Comparison of ENCODE assay signal across 16 cellular contexts in genomic region chr3:195035345-195036202, GRCh38.
DNase-seq lines count a peak whose midpoint lies in the region; ATAC-seq, FAIRE-seq and TF ChIP-seq lines count a peak whose summit lies in the region.
"Had no signal": no experiment of that assay in that cellular context is flagged by ENCODE, and none has a peak within 500 bp of the region (broad histone marks: within the 10 kb centered on the region; RNA-seq: fewer than 3 reads in every experiment).

No MANE protein-coding gene starts in this region.

- H3K27me3 ChIP-seq in KMS-11 (ENCODE audit: insufficient read depth, low read depth) (no peaks in the 10 kb centered on the region), endothelial cell of umbilical vein (ENCODE audit: control insufficient read depth in 2 of 2, insufficient read depth in 2 of 2, low read length in 2 of 2) (no peaks in the 10 kb centered on the region)
- H3K27me3 ChIP-seq: breast epithelium, left lung had no signal

- no peak overlapping the region for H3K4me3 Mint-ChIP-seq in progenitor cell of endocrine pancreas (ENCODE audit: low read depth)

- H3K4me2 ChIP-seq in KMS-11 (no peak overlapping the region), endothelial cell of umbilical vein (ENCODE audit: insufficient read depth, low read length) (no peak overlapping the region)

- no peaks in the 10 kb centered on the region for H3K79me2 ChIP-seq in KMS-11 (ENCODE audit: insufficient read depth, low read depth)
- H3K79me2 ChIP-seq in endothelial cell of umbilical vein (ENCODE audit: control insufficient read depth, insufficient read depth, low read length) = no peaks in the 10 kb centered on the region

- H3K9me3 ChIP-seq in endothelial cell of umbilical vein (replicated peaks; ENCODE audit: control insufficient read depth, insufficient read depth, low read length) = no peaks in the 10 kb centered on the region
- H3K9me3 ChIP-seq: breast epithelium, left lung had no signal

- H3K9me3 Mint-ChIP-seq in progenitor cell of endocrine pancreas (ENCODE audit: low read depth) = peaks cover 7% of the 10 kb centered on the region
- H3K9me3 Mint-ChIP-seq: activated T-helper 2 cell treated with anti-CD3 and anti-CD28 coated beads, Interferon-gamma antibody, Interleukin-2, Interleukin-4, amounts not matched to agents 10 μg/mL and 5 μg/mL and 100 μg/mL, durations not matched to agents 14 hours and 24 hours and 36 hours had no signal

- peaks cover 3% of the 10 kb centered on the region for H3K27me3 Mint-ChIP-seq in progenitor cell of endocrine pancreas

- no peak overlapping the region for H3K9ac ChIP-seq in KMS-11
- no peak overlapping the region for H3K9ac ChIP-seq in endothelial cell of umbilical vein (replicated peaks; ENCODE audit: extremely low read depth, insufficient read depth, low read length)

- FAIRE-seq in endothelial cell of umbilical vein (lab: Jason Lieb, UNC) = no peak

- dilution Hi-C loops in endothelial cell of umbilical vein (cut with MboI; ENCODE audit: extremely low pct_ligation_motif_present, low sequenced_read_pairs) = no loop called here

- H3K9me1 ChIP-seq in endothelial cell of umbilical vein (replicated peaks; ENCODE audit: control insufficient read depth, extremely low read depth, insufficient read depth, low read length) = no peaks in the 10 kb centered on the region

- intact Hi-C loops in endothelial cell of umbilical vein (cut with micrococcal nuclease) = no loop called here

- H3K4me1 Mint-ChIP-seq in progenitor cell of endocrine pancreas (ENCODE audit: low read depth) = peaks cover 52% of the 10 kb centered on the region

- no TSS peak for BruUV-seq in endothelial cell of umbilical vein (replicated peaks; lab: Mats Ljungman, UMichigan)

- H3K4me1 ChIP-seq in KMS-11 (ENCODE audit: low read depth, poor library complexity, severe bottlenecking) (no peaks in the 10 kb centered on the region), endothelial cell of umbilical vein (ENCODE audit: control insufficient read depth, extremely low read depth, insufficient read depth, low read length) (peaks cover 38% of the 10 kb centered on the region)

- DNase-seq in NCI-H2196 (lab: John Stamatoyannopoulos, UW; ENCODE audit: unreplicated experiment) (peak; percentile 31), NCI-H2196 treated with DMSO at 0.1 percent for 48 hours (lab: John Stamatoyannopoulos, UW; ENCODE audit: unreplicated experiment) (no peak), endothelial cell of umbilical vein (ENCODE audit: low read depth, low spot score) (no peak), progenitor cell of endocrine pancreas (ENCODE audit: low spot score, unreplicated experiment) (no peak), HuH-7.5 (ENCODE audit: low spot score) (no peak), germinal center (ENCODE audit: low spot score) (no peak)
- DNase-seq: MM.1S, NCI-H345, occipital lobe, SHP77 treated with DMSO at 0.1 percent for 48 hours had no signal

- CTCF ChIA-PET in endothelial cell of umbilical vein (lab: Charles Lee) = interaction anchor here (1.2 to 1.3 kb wide), 2 partner anchors 83 to 105 kb away, joined by 3 to 4 read pairs; no protein-coding TSS in a partner anchor

- no peaks in the 10 kb centered on the region for H3K36me3 ChIP-seq in KMS-11 (ENCODE audit: insufficient read depth)
- no peaks in the 10 kb centered on the region for H3K36me3 ChIP-seq in endothelial cell of umbilical vein (ENCODE audit: control insufficient read depth in 2 of 2, extremely low read depth in 1 of 2, insufficient read depth in 2 of 2, low read length in 2 of 2)
- H3K36me3 ChIP-seq: breast epithelium, left lung had no signal

- H4K20me1 ChIP-seq in KMS-11 (ENCODE audit: insufficient read depth) (no peaks in the 10 kb centered on the region), endothelial cell of umbilical vein (replicated peaks; ENCODE audit: control insufficient read depth, extremely low read depth, insufficient read depth, low read length) (no peaks in the 10 kb centered on the region)

- H3K27ac ChIP-seq in KMS-11 (no peak overlapping the region), endothelial cell of umbilical vein (ENCODE audit: insufficient read depth, low read depth, low read length) (no peak overlapping the region)
- H3K27ac ChIP-seq: breast epithelium, left lung had no signal

- 0 out of 2 replicates have a peak, but pooled peaks have one; percentile 13 for TF ChIP-seq CTCF in KMS-11 (conservative IDR thresholded peaks at IDR 0.05; ENCODE audit: low read depth, low read length)
- peak; percentile 11 to 17 for TF ChIP-seq CTCF in endothelial cell of umbilical vein (IDR thresholded peaks at IDR 0.05; ENCODE audit: extremely low read depth in 1 of 2, insufficient read depth in 1 of 2, low read depth in 1 of 2, low read length in 2 of 2)
- peak; percentile 31 for TF ChIP-seq CTCF in progenitor cell of endocrine pancreas (IDR thresholded peaks at IDR 0.05; ENCODE audit: unreplicated experiment)

- no peak for ATAC-seq in GM21529 (IDR thresholded peaks at IDR 0.05; ENCODE audit: unreplicated experiment)
- ATAC-seq: activated CD4-positive, CD25-positive, alpha-beta regulatory T cell treated with anti-CD3 and anti-CD28 coated beads, Interleukin-2, amount 50 U/mL, for 24 hours; left lung had no signal

- H3K36me3 Mint-ChIP-seq in progenitor cell of endocrine pancreas (ENCODE audit: insufficient read depth) = no peaks in the 10 kb centered on the region

- H3K4me3 ChIP-seq in KMS-11 (IDR thresholded peaks at IDR 0.05; ENCODE audit: insufficient read depth, low read depth, low read length) (no peak overlapping the region), endothelial cell of umbilical vein (replicated peaks in 1 of 3; ENCODE audit: insufficient read depth in 1 of 3, low read depth in 1 of 3, low read length in 3 of 3) (no peak overlapping the region)
- H3K4me3 ChIP-seq: left lung had no signal

- H3K27ac Mint-ChIP-seq in progenitor cell of endocrine pancreas = no peak overlapping the region
- H3K27ac Mint-ChIP-seq: activated T-helper 2 cell treated with anti-CD3 and anti-CD28 coated beads, Interferon-gamma antibody, Interleukin-2, Interleukin-4, amounts not matched to agents 10 μg/mL and 5 μg/mL and 100 μg/mL, durations not matched to agents 14 hours and 24 hours and 36 hours had no signal

- no peak for TF ChIP-seq POLR2A in endothelial cell of umbilical vein (IDR thresholded peaks at IDR 0.05; ENCODE audit: low read depth, low read length)

- POLR2A ChIA-PET in endothelial cell of umbilical vein (lab: Charles Lee) = no interaction called here

- H2AFZ ChIP-seq in KMS-11 (ENCODE audit: low read depth) = no peak overlapping the region
- H2AFZ ChIP-seq in endothelial cell of umbilical vein (ENCODE audit: low read depth, low read length) = no peak overlapping the region

TF ChIP-seq in endothelial cell of umbilical vein, 7 proteins besides CTCF, POLR2A, EP300 and RAD21:
- TF ChIP-seq GATA2 (IDR thresholded peaks at IDR 0.05; ENCODE audit: insufficient read depth, insufficient read length, low read depth, low read length) (no peak), EZH2 (IDR thresholded peaks at IDR 0.05; ENCODE audit: borderline replicate concordance, low read depth, low read length, severe bottlenecking) (no peak), FOS (IDR thresholded peaks at IDR 0.05; ENCODE audit: borderline replicate concordance, insufficient read depth, low read length) (no peak), JUN (IDR thresholded peaks at IDR 0.05; ENCODE audit: borderline replicate concordance, insufficient read depth, insufficient read length, low read depth) (no peak), MAX (IDR thresholded peaks at IDR 0.05; ENCODE audit: insufficient read depth, insufficient read length) (no peak), MYC (IDR thresholded peaks at IDR 0.05; ENCODE audit: low read depth, low read length) (no peak), POLR2AphosphoS5 (IDR thresholded peaks at IDR 0.05; ENCODE audit: insufficient read depth, low read depth, low read length) (no peak)
TF ChIP-seq in endothelial cell of umbilical vein: peak in this region for 0.
